ENCODE assay signal across 8 cellular contexts in the genomic region with DNA sequence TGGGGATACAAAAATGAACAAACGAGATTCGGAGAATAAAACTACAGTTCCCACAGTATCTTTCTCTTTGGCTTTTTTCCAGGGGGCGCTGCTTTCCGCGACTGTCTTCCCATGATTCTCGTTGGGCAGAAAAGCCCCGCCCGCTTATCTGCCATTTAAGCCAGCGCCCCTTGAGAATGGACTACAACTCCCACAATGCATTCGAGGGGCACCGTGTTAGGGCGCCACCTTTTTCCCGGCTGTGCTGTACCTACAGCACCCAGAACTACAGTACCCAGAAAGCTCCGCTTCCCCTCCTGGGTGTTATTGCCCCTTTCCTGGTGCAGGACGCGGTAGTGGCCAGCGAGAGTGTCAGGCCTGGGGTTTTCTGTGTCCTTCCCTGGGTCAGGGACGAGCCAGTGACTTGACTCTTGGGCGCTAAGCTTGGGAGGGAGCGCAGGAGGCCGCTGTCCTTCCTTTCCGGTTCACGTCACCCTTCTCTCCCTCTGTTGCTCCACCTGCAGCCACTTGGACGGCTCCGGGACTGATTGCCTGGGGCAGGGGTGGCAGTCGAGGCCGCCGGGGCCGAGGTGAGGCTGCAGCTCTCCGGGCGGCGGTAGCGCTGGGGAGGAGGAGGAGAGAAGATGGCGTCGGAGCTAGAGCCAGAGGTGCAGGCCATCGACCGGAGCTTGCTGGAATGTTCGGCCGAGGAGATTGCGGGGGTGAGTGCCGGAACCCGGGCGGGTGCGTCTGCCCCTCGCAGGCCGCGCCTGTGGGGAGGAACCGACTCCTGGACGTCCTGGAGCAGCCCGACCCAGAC. TPM values are rescaled to one million over a fixed set of nuclear protein-coding genes. Genes with fewer than 3 reads are reported as not detected.
DNase-seq lines count a peak whose midpoint lies in the region; ATAC-seq and TF ChIP-seq lines count a peak whose summit lies in the region.

Gene UBR2 (plus strand): TSS at position 333 of the 799 bp plus-strand sequence. CDS start 291 bp downstream, at position 624.

- H3K27ac ChIP-seq in caudate nucleus (ENCODE audit: low read depth, low read length) = peak within 1 kb of the TSS; percentile 98

- in situ Hi-C loops in GM18951 (cut with MboI; ENCODE audit: low sequenced_read_pairs, unreplicated experiment) = no loop called here

- TF ChIP-seq CTCF in AG09319 (IDR thresholded peaks at IDR 0.05; ENCODE audit: low read depth, low read length) = peak; percentile 6
- no peak for TF ChIP-seq CTCF in activated B cell treated with CpG ODN at 0.5 μM for 24 hours (IDR thresholded peaks at IDR 0.05)

- intact Hi-C loops in activated B cell treated with CpG ODN at 0.5 μM for 24 hours (cut with micrococcal nuclease) = loop anchor here (1.0 to 10.0 kb wide), 13 partner anchors 8 to 1701 kb away; partner anchors contain the start of genes BYSL, KLHDC3, LRRC73 and MEA1

- H3K4me1 Mint-ChIP-seq in activated B cell treated with CpG ODN at 0.5 μM for 24 hours = peaks cover 43% of the 10 kb centered on the region
- H3K4me1 Mint-ChIP-seq in immature natural killer cell = peaks cover 39 to 42% of the 10 kb centered on the region in 2 donors

- H3K27me3 Mint-ChIP-seq in activated B cell treated with CpG ODN at 0.5 μM for 24 hours (no peaks in the 10 kb centered on the region), immature natural killer cell (ENCODE audit: low read depth in 3 of 3) (peaks cover 2 to 7% (median 3%) of the 10 kb centered on the region in 3 donors)

- CTCF ChIA-PET in activated B cell treated with CpG ODN at 0.5 μM for 24 hours (lab: Charles Lee) = interaction anchor here (0.7 to 2.9 kb wide), 4 partner anchors 9 to 51 kb away, joined by 3 to 23 read pairs (median 4); no protein-coding TSS in a partner anchor

- DNase-seq in AG09319 (ENCODE audit: extremely low read depth, low read depth) (peak; percentile 97), NCI-H345 (lab: John Stamatoyannopoulos, UW) (peak; percentile 99), activated B cell treated with CpG ODN at 0.5 μM for 24 hours (peak; percentile 73), caudate nucleus (lab: John Stamatoyannopoulos, UW) (peak; percentile 67 to 100 (median 95)), immature natural killer cell (peak; percentile 82 to 86 (median 84)), smooth muscle cell of the brain vasculature (ENCODE audit: low read depth, low spot score) (peak; percentile 96)

- H3K27ac Mint-ChIP-seq in activated B cell treated with CpG ODN at 0.5 μM for 24 hours (peak within 1 kb of the TSS; percentile 92), immature natural killer cell (peak within 1 kb of the TSS; percentile 90 to 98 (median 94))

- TF ChIP-seq POLR2A in GM18951 (IDR thresholded peaks at IDR 0.05; ENCODE audit: extremely low read depth, insufficient read depth, insufficient read length) = peak; percentile 64

- POLR2A ChIA-PET in activated B cell treated with CpG ODN at 0.5 μM for 24 hours (lab: Charles Lee) = interaction anchor here (0.6 to 2.3 kb wide), 20 partner anchors 9 to 1151 kb away, joined by 3 to 26 read pairs (median 4); partner anchors contain the start of genes CNPY3, KLC4, MRPL2 and MRPS10

- peaks cover 18% of the 10 kb centered on the region for H3K36me3 Mint-ChIP-seq in activated B cell treated with CpG ODN at 0.5 μM for 24 hours (ENCODE audit: low read depth)
- peaks cover 0 to 3% (median 3%) of the 10 kb centered on the region in 3 donors for H3K36me3 Mint-ChIP-seq in immature natural killer cell

- H3K9me3 Mint-ChIP-seq in activated B cell treated with CpG ODN at 0.5 μM for 24 hours (no peaks in the 10 kb centered on the region), immature natural killer cell (no peaks in the 10 kb centered on the region)

- peak within 1 kb of the TSS; percentile 92 for H3K4me3 Mint-ChIP-seq in activated B cell treated with CpG ODN at 0.5 μM for 24 hours
- peak within 1 kb of the TSS; percentile 88 to 96 (median 92) for H3K4me3 Mint-ChIP-seq in immature natural killer cell

- ATAC-seq in HG03196 (IDR thresholded peaks at IDR 0.05; ENCODE audit: unreplicated experiment) = peak; percentile 94
- ATAC-seq in activated B cell treated with CpG ODN at 0.5 μM for 24 hours (ENCODE audit: low read depth) = peak; percentile 96

RNA-seq across cellular contexts. Expression of gene UBR2, which starts in this region (rescaled TPM):
- total RNA-seq in activated B cell treated with CpG ODN at 0.5 μM for 24 hours = 34.3 and 40.8 TPM in 2 replicates
- polyA plus RNA-seq in immature natural killer cell = 10 to 100 TPM in 2 of 3 donors, 1 to 10 TPM in 1; 6.4 to 17.7 (median 10.6) TPM

Comparison
In these comparisons a context has a peak if more than half of its experiments do, and no peak if none do; other contexts are left out.
1. Peak in every context shown above with its lines: DNase-seq, ATAC-seq and H3K27ac ChIP-seq.